In genomic region chr18:58788971-58789797, GRCh38 we compare ENCODE assay signal across 11 cellular contexts.
DNase-seq lines count a peak whose midpoint lies in the region; ATAC-seq and TF ChIP-seq lines count a peak whose summit lies in the region.
"Had no signal": no experiment of that assay in that cellular context is flagged by ENCODE, and none has a peak within 500 bp of the region (broad histone marks: within the 10 kb centered on the region; RNA-seq: fewer than 3 reads in every experiment).

No MANE protein-coding gene starts in this region.

- peak overlapping the region; percentile 91 for H4K5ac ChIP-seq in IMR-90 (ENCODE audit: low read depth, low read length)

- H3K14ac ChIP-seq in IMR-90 (replicated peaks; ENCODE audit: low read depth, low read length) = peak overlapping the region; percentile 96

- peaks cover 18% of the 10 kb centered on the region for H3K9me1 ChIP-seq in IMR-90 (ENCODE audit: insufficient read depth, low read length)

- CTCF ChIA-PET in IMR-90 (lab: Yijun Ruan, JAX) = interaction anchor here (1.0 kb wide), 1 partner anchor 268 kb away, joined by 3 read pairs; no protein-coding TSS in a partner anchor

- peak overlapping the region; percentile 96 for H2BK120ac ChIP-seq in IMR-90 (ENCODE audit: low read depth, low read length)

- peak overlapping the region; percentile 97 for H4K91ac ChIP-seq in IMR-90 (ENCODE audit: insufficient read depth, low read depth, low read length)

- H3K4me3 ChIP-seq in IMR-90 (ENCODE audit: insufficient read depth, low read depth, low read length) = no peak overlapping the region
- H3K4me3 ChIP-seq in ectodermal cell (ENCODE audit: insufficient read depth, low read depth, low read length) = no peak overlapping the region
- no peak overlapping the region for H3K4me3 ChIP-seq in left lung
- H3K4me3 ChIP-seq: GM12878 had no signal

- DNase-seq in IMR-90 = peak; percentile 84
- DNase-seq in left lung = no peak
- peak in 44 of 49 donors; percentile 1 to 74 (median 31) for DNase-seq in substantia nigra (lab: John Stamatoyannopoulos, UW)
- no peak for DNase-seq in DMS114 treated with DMSO at 0.1 percent for 48 hours (lab: John Stamatoyannopoulos, UW; ENCODE audit: unreplicated experiment)
- no peak for DNase-seq in SK-N-DZ (ENCODE audit: low spot score)
- DNase-seq in GM10266 (ENCODE audit: extremely low spot score) = no peak
- DNase-seq in posterior vena cava (ENCODE audit: low spot score) = no peak
- DNase-seq: activated effector memory CD4-positive, alpha-beta T cell treated with Interleukin-2 at 50 U/mL for 16 hours had no signal

- TF ChIP-seq POLR2A in IMR-90 (IDR thresholded peaks at IDR 0.05; ENCODE audit: low read depth, low read length) = no peak

- H2AK9ac ChIP-seq in IMR-90 (replicated peaks; ENCODE audit: low read depth, low read length, poor library complexity) = peak overlapping the region; percentile 12

- in situ Hi-C loops in IMR-90 (cut with MboI; ENCODE audit: low sequenced_read_pairs) = loop anchor here (5.0 kb wide), 1 partner anchor 268 kb away; no protein-coding TSS in a partner anchor

- POLR2A ChIA-PET in IMR-90 (lab: Charles Lee; ENCODE audit: unreplicated experiment) = interaction anchor here (0.9 kb wide), 1 partner anchor 43 kb away, joined by 3 read pairs; no protein-coding TSS in a partner anchor

- H3K4me2 ChIP-seq in IMR-90 (ENCODE audit: low read depth, low read length) = peak overlapping the region; percentile 40

- BruUV-seq in IMR-90 (replicated peaks; lab: Mats Ljungman, UMichigan) = no TSS peak

- no peaks in the 10 kb centered on the region; the same call in 1 of the 2 replicates for H4K20me1 ChIP-seq in IMR-90 (ENCODE audit: insufficient read depth, low read length)

- dilution Hi-C loops in IMR-90 (cut with HindIII; ENCODE audit: low sequenced_read_pairs, unreplicated experiment) = loop anchor here (25.0 kb wide), 1 partner anchor 273 kb away; no protein-coding TSS in a partner anchor

- no peak for TF ChIP-seq RAD21 in IMR-90 (IDR thresholded peaks at IDR 0.05; ENCODE audit: low read length)

- 20% methylated on average over 1 of the region's 11 CpGs; no CpG with 5 or more reads in 1 of the 2 experiments for WGBS in IMR-90 (ENCODE audit: extremely low coverage in 2 of 2, insufficient read length in 1 of 2), 2 experiments
- 60 to 63% methylated on average over 9 to 11 of the region's 11 CpGs for WGBS in ectodermal cell, 2 experiments

- peak overlapping the region; percentile 81 for H3K56ac ChIP-seq in IMR-90 (ENCODE audit: extremely low read depth, insufficient read depth, low read length)

- H3K4me1 ChIP-seq in IMR-90 (ENCODE audit: control insufficient read depth, insufficient read depth, low read length) (peaks cover 25% of the 10 kb centered on the region), ectodermal cell (ENCODE audit: control insufficient read depth, insufficient read depth, low read length) (peaks cover 26% of the 10 kb centered on the region), left lung (peaks cover 10 to 19% of the 10 kb centered on the region in 2 donors)

- peak overlapping the region; percentile 80; the same call in 1 of the 2 replicates for H3K23ac ChIP-seq in IMR-90 (ENCODE audit: low read depth, low read length)

- H3K9me3 ChIP-seq in IMR-90 (ENCODE audit: control insufficient read depth, insufficient read depth, low read length) (no peaks in the 10 kb centered on the region), ectodermal cell (ENCODE audit: control insufficient read depth, low read length) (no peaks in the 10 kb centered on the region), left lung (no peaks in the 10 kb centered on the region)
- H3K9me3 ChIP-seq: neutrophil had no signal

- peak overlapping the region; percentile 70 to 90 for H4K8ac ChIP-seq in IMR-90 (ENCODE audit: low read depth in 2 of 2, low read length in 2 of 2)

- no peak for TF ChIP-seq CTCF in IMR-90 (conservative IDR thresholded peaks at IDR 0.05; ENCODE audit: low read depth, low read length)
- no peak for TF ChIP-seq CTCF in left lung (IDR thresholded peaks at IDR 0.05)
- TF ChIP-seq CTCF in GM10266 (IDR thresholded peaks at IDR 0.05; ENCODE audit: control insufficient read depth, insufficient read depth, low read depth, missing control alignments) = no peak

- H2BK20ac ChIP-seq in IMR-90 (ENCODE audit: low read depth, low read length) = peak overlapping the region; percentile 93

- intact Hi-C loops in IMR-90 (cut with micrococcal nuclease) (loop anchor here (2.0 to 5.0 kb wide), 2 partner anchors 76 to 163 kb away; partner anchors contain the start of gene ZNF532), left lung (cut with DNase I) (no loop called here), posterior vena cava (cut with DNase I) (loop anchor here (5.0 to 10.0 kb wide), 3 partner anchors 56 to 208 kb away; partner anchors contain the start of gene ZNF532 (in 1 of the 2))

- peak overlapping the region; percentile 95 for H2AK5ac ChIP-seq in IMR-90 (ENCODE audit: low read depth, low read length)

- H2AFZ ChIP-seq in IMR-90 (replicated peaks; ENCODE audit: low read length, poor library complexity) = peak overlapping the region; percentile 63

- H3K27me3 ChIP-seq in IMR-90 (ENCODE audit: control insufficient read depth, insufficient read depth, low read length) = no peaks in the 10 kb centered on the region
- no peaks in the 10 kb centered on the region for H3K27me3 ChIP-seq in ectodermal cell (ENCODE audit: control insufficient read depth, insufficient read depth, low read length, poor library complexity, severe bottlenecking)
- no peaks in the 10 kb centered on the region for H3K27me3 ChIP-seq in left lung
- H3K27me3 ChIP-seq: neutrophil had no signal

- H3K4ac ChIP-seq in IMR-90 (ENCODE audit: low read depth, low read length) = peak overlapping the region; percentile 95

- peak; percentile 45 for ATAC-seq in IMR-90 (ENCODE audit: low read depth)
- ATAC-seq in left lung = peak; percentile 23
- ATAC-seq: GM12878 had no signal

- H3K36me3 ChIP-seq in IMR-90 (ENCODE audit: control insufficient read depth, insufficient read depth, low read length) = no peaks in the 10 kb centered on the region
- H3K36me3 ChIP-seq in ectodermal cell (ENCODE audit: control insufficient read depth, insufficient read depth, low read length) = no peaks in the 10 kb centered on the region
- H3K36me3 ChIP-seq in left lung = no peaks in the 10 kb centered on the region
- H3K36me3 ChIP-seq: neutrophil had no signal

- H2BK5ac ChIP-seq in IMR-90 (ENCODE audit: low read depth, low read length, poor library complexity, severe bottlenecking) = peak overlapping the region; percentile 71

- peak overlapping the region; percentile 95 for H3K27ac ChIP-seq in IMR-90 (ENCODE audit: insufficient read depth, low read length)
- peak overlapping the region; percentile 76 for H3K27ac ChIP-seq in ectodermal cell (ENCODE audit: insufficient read depth, low read depth, low read length, poor library complexity, severe bottlenecking)
- H3K27ac ChIP-seq in left lung = peak overlapping the region; percentile 64 to 78
- peak overlapping the region; percentile 66 for H3K27ac ChIP-seq in substantia nigra (ENCODE audit: low read depth, low read length, poor library complexity, severe bottlenecking)
- H3K27ac ChIP-seq: neutrophil had no signal

- H3K9ac ChIP-seq in IMR-90 (ENCODE audit: low read depth, low read length) = 0 out of 2 replicates have a peak overlapping the region, but pooled peaks have one; percentile 15

- H3K18ac ChIP-seq in IMR-90 (ENCODE audit: low read depth, low read length) = peak overlapping the region; percentile 94

- peak overlapping the region; percentile 68; the same call in 2 of the 3 replicates for H2BK15ac ChIP-seq in IMR-90 (ENCODE audit: low read depth, low read length)

- H3K79me1 ChIP-seq in IMR-90 (ENCODE audit: low read depth in 1 of 2, low read length in 2 of 2) = no peaks in the 10 kb centered on the region; a peak in 1 of 4 replicates

TF ChIP-seq in IMR-90, 13 proteins besides CTCF, POLR2A, EP300 and RAD21:
- TF ChIP-seq MAFK (IDR thresholded peaks at IDR 0.05; ENCODE audit: low read depth, low read length) (peak; percentile 32; the same call in 1 of the 2 replicates), NFE2L2 (IDR thresholded peaks at IDR 0.05; ENCODE audit: low read depth, low read length) (peak; percentile 85), MXI1 (IDR thresholded peaks at IDR 0.05; ENCODE audit: borderline replicate concordance, low read depth, low read length) (no peak), FOS (IDR thresholded peaks at IDR 0.05; ENCODE audit: low read depth, low read length) (0 out of 2 replicates have a peak, but pooled peaks have one; percentile 3), USF2 (IDR thresholded peaks at IDR 0.05; ENCODE audit: low read depth, low read length) (no peak; the same call in 1 of the 2 replicates), MAZ (IDR thresholded peaks at IDR 0.05; ENCODE audit: borderline replicate concordance, low read depth, low read length) (no peak)

Comparison
In these comparisons a context has a peak if more than half of its experiments do, and no peak if none do; other contexts are left out.
1. DNase-seq: peak in IMR-90 (single experiment) and substantia nigra (44 of 49); none in left lung (0 of 2), DMS114 treated with DMSO at 0.1 percent for 48 hours (single experiment), SK-N-DZ (single experiment), GM10266 (single experiment) and posterior vena cava (single experiment).
2. intact Hi-C loops: an anchor here in IMR-90 (2.0 to 5.0 kb wide) and posterior vena cava (5.0 to 10.0 kb wide); none called in left lung.
3. Peak in every context shown above with its lines, with median percentiles within 50 percentile points of each other: H3K27ac ChIP-seq.